ENCODE assay signal across 18 cellular contexts in genomic region chr16:72443809-72444208, GRCh38.
DNase-seq lines count a peak whose midpoint lies in the region; ATAC-seq, FAIRE-seq and TF ChIP-seq lines count a peak whose summit lies in the region.
"Had no signal": no experiment of that assay in that cellular context is flagged by ENCODE, and none has a peak within 500 bp of the region (broad histone marks: within the 10 kb centered on the region; RNA-seq: fewer than 3 reads in every experiment).

No MANE protein-coding gene starts in this region.

- H2AFZ ChIP-seq in HepG2 (ENCODE audit: low read length) (no peak overlapping the region), IMR-90 (replicated peaks; ENCODE audit: low read length, poor library complexity) (no peak overlapping the region), trophoblast cell (ENCODE audit: insufficient read depth, low read length, poor library complexity) (no peak overlapping the region)

- H4K91ac ChIP-seq in IMR-90 (ENCODE audit: insufficient read depth, low read depth, low read length) (no peak overlapping the region), trophoblast cell (ENCODE audit: low read depth, low read length) (no peak overlapping the region)

- no peak for TF ChIP-seq CTCF in HepG2 (CRISPR knock-in tag; IDR thresholded peaks at IDR 0.05)
- no peak for TF ChIP-seq CTCF in right lobe of liver (IDR thresholded peaks at IDR 0.05)
- TF ChIP-seq CTCF in IMR-90 (conservative IDR thresholded peaks at IDR 0.05; ENCODE audit: low read depth, low read length), result no peak

- no peak for TF ChIP-seq RAD21 in HepG2 (CRISPR knock-in tag; IDR thresholded peaks at IDR 0.05)
- TF ChIP-seq RAD21 in IMR-90 (IDR thresholded peaks at IDR 0.05; ENCODE audit: low read length), result no peak

- DNase-seq in HepG2 (ENCODE audit: low spot score) (no peak), right lobe of liver (no peak), IMR-90 (peak; percentile 18), trophoblast cell (no peak), urothelium cell line (ENCODE audit: low spot score) (no peak)
- DNase-seq: AML-193; Calu3; CD8-positive, alpha-beta memory T cell; DMS 273 treated with DMSO at 0.1 percent for 48 hours; GDM1; KG1 had no signal

- ATAC-seq in HepG2 (no peak), right lobe of liver (no peak), IMR-90 (ENCODE audit: low read depth) (no peak), SK-N-SH treated with all-trans-retinoic acid at 6 μM for 48 hours (peak; percentile 81), GM19467 (IDR thresholded peaks at IDR 0.05; ENCODE audit: unreplicated experiment) (no peak), GM19395 (IDR thresholded peaks at IDR 0.05; ENCODE audit: unreplicated experiment) (no peak)
- ATAC-seq: HCT116 had no signal

- no peak overlapping the region for H3K23ac ChIP-seq in IMR-90 (ENCODE audit: low read depth, low read length)
- H3K23ac ChIP-seq in trophoblast cell (ENCODE audit: low read length), result no peak overlapping the region

- H3K79me2 ChIP-seq in HepG2 (ENCODE audit: insufficient read depth, low read length), result no peaks in the 10 kb centered on the region
- H3K79me2 ChIP-seq in trophoblast cell (ENCODE audit: control insufficient read depth, insufficient read depth, low read length, poor library complexity), result no peaks in the 10 kb centered on the region

- in situ Hi-C loops in HepG2 (cut with HindIII; ENCODE audit: extremely low pct_ligation_motif_present, low pct_unique_long_range_greater_than_20kb) (no loop called here), IMR-90 (cut with MboI; ENCODE audit: low sequenced_read_pairs) (no loop called here)

- H3K79me1 ChIP-seq in IMR-90 (ENCODE audit: low read depth in 1 of 2, low read length in 2 of 2), result no peaks in the 10 kb centered on the region
- H3K79me1 ChIP-seq in trophoblast cell (ENCODE audit: low read length), result no peaks in the 10 kb centered on the region

- H2AK5ac ChIP-seq in IMR-90 (ENCODE audit: low read depth, low read length), result no peak overlapping the region
- H2AK5ac ChIP-seq in trophoblast cell (ENCODE audit: low read length), result no peak overlapping the region

- H2BK5ac ChIP-seq in IMR-90 (ENCODE audit: low read depth, low read length, poor library complexity, severe bottlenecking), result no peak overlapping the region
- H2BK5ac ChIP-seq in trophoblast cell (ENCODE audit: low read depth, low read length, poor library complexity), result no peak overlapping the region

- no peak overlapping the region for H4K12ac ChIP-seq in trophoblast cell (ENCODE audit: low read depth, low read length)

- H2BK20ac ChIP-seq in IMR-90 (ENCODE audit: low read depth, low read length), result no peak overlapping the region

- H3K9ac ChIP-seq in HepG2 (ENCODE audit: insufficient read depth, low read depth, low read length) (no peak overlapping the region), IMR-90 (ENCODE audit: low read depth, low read length) (no peak overlapping the region), trophoblast cell (ENCODE audit: low read length) (no peak overlapping the region)
- H3K9ac ChIP-seq: BLaER1 had no signal

- H3K27me3 ChIP-seq in HepG2 (ENCODE audit: control insufficient read depth in 1 of 2, insufficient read depth in 2 of 2, low read length in 2 of 2) (no peaks in the 10 kb centered on the region), right lobe of liver (no peaks in the 10 kb centered on the region), IMR-90 (ENCODE audit: control insufficient read depth, insufficient read depth, low read length) (no peaks in the 10 kb centered on the region), trophoblast cell (ENCODE audit: insufficient read depth, low read length) (no peaks in the 10 kb centered on the region)
- H3K27me3 ChIP-seq: BLaER1 had no signal

- H3K4me3 ChIP-seq in HepG2 (replicated peaks in 1 of 3; ENCODE audit: insufficient read depth in 1 of 3, low read depth in 2 of 3, low read length in 3 of 3), result no peak overlapping the region
- no peak overlapping the region for H3K4me3 ChIP-seq in right lobe of liver
- H3K4me3 ChIP-seq in IMR-90 (ENCODE audit: insufficient read depth, low read depth, low read length), result no peak overlapping the region
- no peak overlapping the region for H3K4me3 ChIP-seq in trophoblast cell (ENCODE audit: low read depth, low read length)
- H3K4me3 ChIP-seq: BLaER1 had no signal

- H3K27ac ChIP-seq in HepG2 (ENCODE audit: extremely low read length, insufficient read depth, low read length) (no peak overlapping the region), right lobe of liver (no peak overlapping the region), IMR-90 (ENCODE audit: insufficient read depth, low read length) (no peak overlapping the region), trophoblast cell (ENCODE audit: low read depth, low read length) (no peak overlapping the region)
- H3K27ac ChIP-seq: 22Rv1, BLaER1 had no signal

- intact Hi-C loops in HepG2 (cut with micrococcal nuclease; ENCODE audit: unreplicated experiment), result no loop called here
- intact Hi-C loops in right lobe of liver (cut with DNase I), result no loop called here
- intact Hi-C loops in IMR-90 (cut with micrococcal nuclease), result no loop called here

- H3K9me3 ChIP-seq in HepG2 (ENCODE audit: low read length) (peaks cover 7% of the 10 kb centered on the region), right lobe of liver (no peaks in the 10 kb centered on the region), IMR-90 (ENCODE audit: control insufficient read depth, insufficient read depth, low read length) (no peaks in the 10 kb centered on the region), trophoblast cell (ENCODE audit: insufficient read depth, low read depth, low read length) (no peaks in the 10 kb centered on the region)

- H3K4me2 ChIP-seq in HepG2 (ENCODE audit: low read depth, low read length), result no peak overlapping the region
- H3K4me2 ChIP-seq in IMR-90 (ENCODE audit: low read depth, low read length), result no peak overlapping the region
- H3K4me2 ChIP-seq in trophoblast cell (ENCODE audit: low read length), result no peak overlapping the region
- H3K4me2 ChIP-seq: BLaER1 had no signal

- CTCF ChIA-PET in HepG2 (lab: Yijun Ruan, JAX; ENCODE audit: low intra/inter-chr PET ratio, low total read pairs), result no interaction called here
- CTCF ChIA-PET in IMR-90 (lab: Yijun Ruan, JAX), result interaction anchor here (0.6 to 1.2 kb wide), 2 partner anchors 23 to 32 kb away, joined by 3 read pairs; no protein-coding TSS in a partner anchor

- TF ChIP-seq EP300 in HepG2 (IDR thresholded peaks at IDR 0.05; ENCODE audit: low read depth in 2 of 2, low read length in 2 of 2) (no peak), HepG2 (CRISPR knock-in tag; IDR thresholded peaks at IDR 0.05; ENCODE audit: borderline replicate concordance) (no peak)

- no peaks in the 10 kb centered on the region for H4K20me1 ChIP-seq in HepG2 (ENCODE audit: insufficient read depth, low read length)
- H4K20me1 ChIP-seq in IMR-90 (ENCODE audit: insufficient read depth, low read length), result no peaks in the 10 kb centered on the region
- H4K20me1 ChIP-seq: BLaER1 had no signal

- H3K4me1 ChIP-seq in HepG2 (ENCODE audit: insufficient read depth, low read length), result peaks cover 31% of the 10 kb centered on the region
- H3K4me1 ChIP-seq in right lobe of liver, result no peaks in the 10 kb centered on the region
- no peaks in the 10 kb centered on the region for H3K4me1 ChIP-seq in IMR-90 (ENCODE audit: control insufficient read depth, insufficient read depth, low read length)
- no peaks in the 10 kb centered on the region for H3K4me1 ChIP-seq in trophoblast cell (ENCODE audit: control insufficient read depth in 1 of 2, insufficient read depth in 2 of 2, low read length in 2 of 2)
- H3K4me1 ChIP-seq: BLaER1 had no signal

- H2AK9ac ChIP-seq in IMR-90 (replicated peaks; ENCODE audit: low read depth, low read length, poor library complexity), result no peak overlapping the region

- H4K5ac ChIP-seq in IMR-90 (ENCODE audit: low read depth, low read length), result no peak overlapping the region

- H3K56ac ChIP-seq in IMR-90 (ENCODE audit: extremely low read depth, insufficient read depth, low read length), result no peak overlapping the region

- TF ChIP-seq POLR2A in HepG2 (IDR thresholded peaks at IDR 0.05; ENCODE audit: insufficient read depth in 1 of 2, low read depth in 2 of 2, low read length in 2 of 2), result no peak
- TF ChIP-seq POLR2A in right lobe of liver (IDR thresholded peaks at IDR 0.05), result no peak
- no peak for TF ChIP-seq POLR2A in IMR-90 (IDR thresholded peaks at IDR 0.05; ENCODE audit: low read depth, low read length)

- no peaks in the 10 kb centered on the region for H3K9me1 ChIP-seq in IMR-90 (ENCODE audit: insufficient read depth, low read length)

- H3K36me3 ChIP-seq in HepG2 (replicated peaks in 1 of 2; ENCODE audit: control insufficient read depth in 1 of 2, insufficient read depth in 2 of 2, low read length in 2 of 2) (no peaks in the 10 kb centered on the region), right lobe of liver (no peaks in the 10 kb centered on the region), IMR-90 (ENCODE audit: control insufficient read depth, insufficient read depth, low read length) (no peaks in the 10 kb centered on the region), trophoblast cell (ENCODE audit: control insufficient read depth in 1 of 2, insufficient read depth in 2 of 2, low read length in 2 of 2) (no peaks in the 10 kb centered on the region)
- H3K36me3 ChIP-seq: BLaER1 had no signal

- H2BK12ac ChIP-seq in trophoblast cell (ENCODE audit: low read length), result no peak overlapping the region

- H3K4ac ChIP-seq in IMR-90 (ENCODE audit: low read depth, low read length) (no peak overlapping the region), trophoblast cell (ENCODE audit: low read depth, low read length) (no peak overlapping the region)

- no peak overlapping the region for H2BK120ac ChIP-seq in IMR-90 (ENCODE audit: low read depth, low read length)
- H2BK120ac ChIP-seq in trophoblast cell (ENCODE audit: insufficient read depth, low read length, poor library complexity), result no peak overlapping the region

- FAIRE-seq in HepG2 (lab: Jason Lieb, UNC) (no peak), urothelium cell line (lab: Jason Lieb, UNC) (no peak)
- FAIRE-seq: GM12892 had no signal

- H2BK15ac ChIP-seq in IMR-90 (ENCODE audit: low read depth, low read length), result no peak overlapping the region

- POLR2A ChIA-PET in HepG2 (lab: Yijun Ruan, JAX), result no interaction called here
- POLR2A ChIA-PET in IMR-90 (lab: Charles Lee; ENCODE audit: unreplicated experiment), result no interaction called here

- H4K8ac ChIP-seq in IMR-90 (ENCODE audit: low read depth in 2 of 2, low read length in 2 of 2) (no peak overlapping the region), trophoblast cell (ENCODE audit: low read depth, low read length) (no peak overlapping the region)

- 61% methylated on average over 1 of the region's 1 CpG for WGBS in HepG2 (ENCODE audit: low lambda C conversion rate)
- 70% methylated on average over 1 of the region's 1 CpG for WGBS in right lobe of liver (ENCODE audit: insufficient coverage, low coverage, low lambda C conversion rate, missing lambda C conversion rate)
- WGBS in IMR-90 (ENCODE audit: extremely low coverage in 2 of 2, insufficient read length in 1 of 2), 2 experiments, result no CpG with 5 or more reads among the region's 1 CpG
- no CpG with 5 or more reads among the region's 1 CpG for WGBS in trophoblast cell (ENCODE audit: extremely low coverage, insufficient coverage, insufficient read length)

- H3K14ac ChIP-seq in IMR-90 (replicated peaks; ENCODE audit: low read depth, low read length), result no peak overlapping the region
- H3K14ac ChIP-seq in trophoblast cell (ENCODE audit: low read length), result no peak overlapping the region

- no peak overlapping the region for H3K18ac ChIP-seq in IMR-90 (ENCODE audit: low read depth, low read length)
- H3K18ac ChIP-seq in trophoblast cell (ENCODE audit: low read length), result no peak overlapping the region

- dilution Hi-C loops in IMR-90 (cut with HindIII; ENCODE audit: low sequenced_read_pairs, unreplicated experiment), result no loop called here

- BruUV-seq in HepG2 (replicated peaks; lab: Mats Ljungman, UMichigan), result no TSS peak
- BruUV-seq in IMR-90 (replicated peaks; lab: Mats Ljungman, UMichigan), result no TSS peak
